Comparison of ENCODE assay signal across 20 cellular contexts in the genomic region with DNA sequence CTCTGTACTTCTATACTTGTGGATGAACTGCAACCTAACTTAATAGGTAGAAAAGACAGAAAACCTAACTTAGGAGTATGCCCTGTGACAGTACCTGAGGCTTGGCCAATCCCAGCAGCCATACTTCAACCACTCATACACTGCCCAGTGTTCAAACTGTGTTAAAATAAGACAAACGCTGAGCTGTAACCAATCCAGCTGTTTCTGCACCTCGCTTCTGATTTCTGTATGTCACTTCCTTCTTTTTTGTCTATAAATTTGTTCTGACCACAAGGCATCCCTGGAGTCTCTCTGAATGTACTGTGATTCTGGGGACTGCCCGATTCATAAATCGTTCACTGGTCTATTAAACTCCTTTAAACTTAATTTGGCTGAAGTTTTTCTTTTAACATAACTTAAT.
"Had no signal": no experiment of that assay in that cellular context is flagged by ENCODE, and none has a peak within 500 bp of the region (broad histone marks: within the 10 kb centered on the region; RNA-seq: fewer than 3 reads in every experiment).

No MANE protein-coding gene starts in this region.

- H3K27ac ChIP-seq: gastrocnemius medialis, hepatocyte, right lobe of liver, testis, transverse colon, VCaP had no signal

- H3K4me3 ChIP-seq: gastrocnemius medialis, hepatocyte, mucosa of descending colon, right lobe of liver, testis, transverse colon had no signal

- H3K27me3 ChIP-seq: gastrocnemius medialis, hepatocyte, right lobe of liver, testis, transverse colon had no signal

- H3K9me3 ChIP-seq: gastrocnemius medialis, mucosa of descending colon, right lobe of liver, testis, transverse colon had no signal

- DNase-seq: activated CD4-positive, alpha-beta T cell treated with anti-CD3 and anti-CD28 coated beads for 4 hours; activated CD4-positive, alpha-beta T cell treated with anti-CD3 and anti-CD28 coated beads, Interleukin-2, amount 50 U/mL, for 4 hours; activated effector memory CD4-positive, alpha-beta T cell treated with Interleukin-2 at 50 U/mL for 16 hours; activated naive CD4-positive, alpha-beta T cell treated with Interleukin-2 at 50 U/mL for 16 hours; anterior cingulate cortex; dermis blood vessel endothelial cell; effector memory CD4-positive, alpha-beta T cell; erythroblast; gastrocnemius medialis; glutamatergic neuron; left cardiac atrium; left ventricle myocardium superior; mucosa of descending colon; right lobe of liver; stimulated activated CD4-positive, alpha-beta T cell treated with anti-CD3 and anti-CD28 coated beads, Interleukin-2, amount 100 ng/mL, for 48 hours; stimulated activated naive CD4-positive, alpha-beta T cell treated with Interleukin-2 at 50 U/mL for 16 hours; testis; transverse colon had no signal

- H3K4me1 ChIP-seq: right lobe of liver, testis had no signal

- H3K36me3 ChIP-seq: gastrocnemius medialis, right lobe of liver, transverse colon had no signal
